8 cellular contexts compared by ENCODE assay signal in genomic region chr5:95870105-95870672, GRCh38. TPM values are rescaled to one million over a fixed set of nuclear protein-coding genes. Genes with fewer than 3 reads are reported as not detected.
DNase-seq lines count a peak whose midpoint lies in the region; ATAC-seq, FAIRE-seq and TF ChIP-seq lines count a peak whose summit lies in the region.

No MANE protein-coding gene starts in this region.

- H3K27ac Mint-ChIP-seq in activated B cell treated with CpG ODN at 0.5 μM for 24 hours: peak overlapping the region; percentile 76

- POLR2A ChIA-PET in activated B cell treated with CpG ODN at 0.5 μM for 24 hours (lab: Charles Lee): interaction anchor here (0.8 to 2.6 kb wide), 3 partner anchors 58 to 92 kb away, joined by 5 to 10 read pairs (median 5); partner anchors contain the start of gene ELL2

- ATAC-seq in HG03064 (IDR thresholded peaks at IDR 0.05; ENCODE audit: low read depth, unreplicated experiment) (peak; percentile 59), activated B cell treated with CpG ODN at 0.5 μM for 24 hours (ENCODE audit: low read depth) (peak; percentile 33)

- intact Hi-C loops in activated B cell treated with CpG ODN at 0.5 μM for 24 hours (cut with micrococcal nuclease): loop anchor here (1.0 kb wide), 1 partner anchor 91 kb away; the partner anchor contains the start of gene ELL2

- peaks cover 35% of the 10 kb centered on the region for H3K4me1 Mint-ChIP-seq in activated B cell treated with CpG ODN at 0.5 μM for 24 hours

- no peaks in the 10 kb centered on the region for H3K9me3 Mint-ChIP-seq in activated B cell treated with CpG ODN at 0.5 μM for 24 hours

- no peaks in the 10 kb centered on the region for H3K27me3 Mint-ChIP-seq in activated B cell treated with CpG ODN at 0.5 μM for 24 hours

- H3K36me3 Mint-ChIP-seq in activated B cell treated with CpG ODN at 0.5 μM for 24 hours (ENCODE audit: low read depth): no peaks in the 10 kb centered on the region

- peak; percentile 91 for FAIRE-seq in GM19239 (lab: Jason Lieb, UNC)

- H3K4me3 Mint-ChIP-seq in activated B cell treated with CpG ODN at 0.5 μM for 24 hours: peak overlapping the region; percentile 42

- no peak for DNase-seq in GM19239 (ENCODE audit: insufficient read length, low spot score)
- DNase-seq in activated B cell treated with CpG ODN at 0.5 μM for 24 hours: no peak
- DNase-seq in fibroblast of mammary gland (ENCODE audit: low read depth): peak; percentile 55
- peak; percentile 35 to 50 (median 38) for DNase-seq in stimulated activated CD4-positive, alpha-beta T cell treated with anti-CD3 and anti-CD28 coated beads, TNF-alpha, amount 100 ng/mL, for 24 hours (ENCODE audit: low read depth in 3 of 3)
- DNase-seq in cerebellum (ENCODE audit: low spot score): no peak
- DNase-seq in epidermal melanocyte (ENCODE audit: insufficient read length, low spot score): no peak
- DNase-seq in glomerular visceral epithelial cell (ENCODE audit: extremely low spot score): no peak

- no peak overlapping the region for H3K4me3 ChIP-seq in fibroblast of mammary gland (ENCODE audit: control insufficient read depth, low read depth, low read length)

- CTCF ChIA-PET in activated B cell treated with CpG ODN at 0.5 μM for 24 hours (lab: Charles Lee): interaction anchor here (1.4 to 3.0 kb wide), 2 partner anchors 11 to 226 kb away, joined by 3 to 15 read pairs; no protein-coding TSS in a partner anchor

- no peak for TF ChIP-seq CTCF in activated B cell treated with CpG ODN at 0.5 μM for 24 hours (IDR thresholded peaks at IDR 0.05)
- no peak for TF ChIP-seq CTCF in fibroblast of mammary gland (conservative IDR thresholded peaks at IDR 0.05; ENCODE audit: control insufficient read depth, insufficient read depth, low read depth, low read length)

RNA-seq across cellular contexts. Expression of gene GLRX, which starts 47.7 kb away (rescaled TPM):
- total RNA-seq in activated B cell treated with CpG ODN at 0.5 μM for 24 hours (55.4 and 60.2 TPM in 2 replicates), cerebellum (8.9 TPM)

Comparison
In these comparisons a context has a peak if more than half of its experiments do, and no peak if none do; other contexts are left out.
1. DNase-seq: peak in fibroblast of mammary gland (single experiment) and stimulated activated CD4-positive, alpha-beta T cell treated with anti-CD3 and anti-CD28 coated beads, TNF-alpha, amount 100 ng/mL, for 24 hours (3 of 3); none in GM19239 (single experiment), activated B cell treated with CpG ODN at 0.5 μM for 24 hours (single experiment), cerebellum (single experiment), epidermal melanocyte (single experiment) and glomerular visceral epithelial cell (single experiment).